Comparison of ENCODE assay signal across 27 cellular contexts in genomic region chr6:158175111-158175510, GRCh38.
"Had no signal": no experiment of that assay in that cellular context is flagged by ENCODE, and none has a peak within 500 bp of the region (broad histone marks: within the 10 kb centered on the region; RNA-seq: fewer than 3 reads in every experiment).

No MANE protein-coding gene starts in this region.

- H3K9me3 Mint-ChIP-seq: activated CD4-positive, alpha-beta memory T cell treated with anti-CD3 and anti-CD28 coated beads for 36 hours; central memory CD8-positive, alpha-beta T cell; immature natural killer cell; natural killer cell; stimulated activated effector memory CD8-positive, alpha-beta T cell treated with anti-CD3 and anti-CD28 coated beads, Interleukin-12 subunit alpha, Interleukin-12 subunit beta, amount 100 ng/mL, for 72 hours; stimulated activated naive CD8-positive, alpha-beta T cell treated with anti-CD3 and anti-CD28 coated beads, Interleukin-15, amount 100 ng/mL, for 72 hours had no signal

- H3K4me1 Mint-ChIP-seq: activated naive CD4-positive, alpha-beta T cell treated with anti-CD3 and anti-CD28 coated beads, Interleukin-2, amount 10 ng/mL, durations not matched to agents 7 days and 5 days had no signal

- ATAC-seq: natural killer cell; stimulated activated effector memory CD8-positive, alpha-beta T cell treated with anti-CD3 and anti-CD28 coated beads, Interleukin-12 subunit alpha, Interleukin-12 subunit beta, amount 100 ng/mL, for 72 hours; stimulated activated naive CD8-positive, alpha-beta T cell treated with anti-CD3 and anti-CD28 coated beads, Interleukin-15, amount 100 ng/mL, for 72 hours had no signal

- H3K27ac Mint-ChIP-seq: activated CD4-positive, alpha-beta memory T cell treated with anti-CD3 and anti-CD28 coated beads for 36 hours; activated naive CD4-positive, alpha-beta T cell treated with anti-CD3 and anti-CD28 coated beads, Interleukin-2, amount 10 ng/mL, durations not matched to agents 7 days and 5 days; endodermal cell; immature natural killer cell; mesothelial cell of epicardium; natural killer cell; stimulated activated effector memory CD8-positive, alpha-beta T cell treated with anti-CD3 and anti-CD28 coated beads, Interleukin-12 subunit alpha, Interleukin-12 subunit beta, amount 100 ng/mL, for 72 hours; stimulated activated naive CD8-positive, alpha-beta T cell treated with anti-CD3 and anti-CD28 coated beads, Interleukin-15, amount 100 ng/mL, for 72 hours had no signal

- H3K27me3 ChIP-seq: colonic mucosa, dorsolateral prefrontal cortex, hepatocyte, ovary, right atrium auricular region, transverse colon had no signal

- H3K36me3 ChIP-seq: colonic mucosa, ovary, right atrium auricular region, transverse colon had no signal

- H3K27me3 Mint-ChIP-seq: activated CD4-positive, alpha-beta memory T cell treated with anti-CD3 and anti-CD28 coated beads for 36 hours; activated naive CD4-positive, alpha-beta T cell treated with anti-CD3 and anti-CD28 coated beads, Interleukin-2, amount 10 ng/mL, durations not matched to agents 7 days and 5 days; central memory CD8-positive, alpha-beta T cell; stimulated activated naive CD8-positive, alpha-beta T cell treated with anti-CD3 and anti-CD28 coated beads, Interleukin-15, amount 100 ng/mL, for 72 hours had no signal

- DNase-seq: activated CD4-positive, alpha-beta memory T cell treated with anti-CD3 and anti-CD28 coated beads for 36 hours; activated CD4-positive, alpha-beta T cell treated with anti-CD3 and anti-CD28 coated beads for 48 hours; activated effector memory CD4-positive, alpha-beta T cell treated with anti-CD3 and anti-CD28 coated beads, Interleukin-2, amount 50 U/mL, for 16 hours; activated naive CD4-positive, alpha-beta T cell treated with anti-CD3 and anti-CD28 coated beads, Interleukin-2, amount 10 ng/mL, durations not matched to agents 7 days and 5 days; activated T-cell treated with anti-CD3 and anti-CD28 coated beads for 4 hours; colonic mucosa; dorsolateral prefrontal cortex; endodermal cell; foreskin melanocyte; glutamatergic neuron; immature natural killer cell; kidney glomerular epithelial cell; left ventricle myocardium inferior; natural killer cell; ovary; psoas muscle; stimulated activated CD4-positive, alpha-beta T cell treated with anti-CD3 and anti-CD28 coated beads, Interleukin-2, amount 100 ng/mL, for 24 hours; stimulated activated naive CD8-positive, alpha-beta T cell treated with anti-CD3 and anti-CD28 coated beads, Interleukin-15, amount 100 ng/mL, for 72 hours; transverse colon had no signal

- H3K36me3 Mint-ChIP-seq: natural killer cell; stimulated activated effector memory CD8-positive, alpha-beta T cell treated with anti-CD3 and anti-CD28 coated beads, Interleukin-12 subunit alpha, Interleukin-12 subunit beta, amount 100 ng/mL, for 72 hours had no signal

- FAIRE-seq: urothelium cell line had no signal

- H3K4me2 ChIP-seq: hepatocyte had no signal

- H3K9me3 ChIP-seq: colonic mucosa, left ventricle myocardium inferior, ovary, psoas muscle, right atrium auricular region, transverse colon had no signal

- H2AFZ ChIP-seq: hepatocyte had no signal

- H3K4me3 Mint-ChIP-seq: activated CD4-positive, alpha-beta memory T cell treated with anti-CD3 and anti-CD28 coated beads for 36 hours; activated naive CD4-positive, alpha-beta T cell treated with anti-CD3 and anti-CD28 coated beads, Interleukin-2, amount 10 ng/mL, durations not matched to agents 7 days and 5 days; central memory CD8-positive, alpha-beta T cell; endodermal cell; immature natural killer cell; mesothelial cell of epicardium; natural killer cell; stimulated activated effector memory CD8-positive, alpha-beta T cell treated with anti-CD3 and anti-CD28 coated beads, Interleukin-12 subunit alpha, Interleukin-12 subunit beta, amount 100 ng/mL, for 72 hours; stimulated activated naive CD8-positive, alpha-beta T cell treated with anti-CD3 and anti-CD28 coated beads, Interleukin-15, amount 100 ng/mL, for 72 hours had no signal

- H3K27ac ChIP-seq: colonic mucosa, dorsolateral prefrontal cortex, epithelial cell of prostate, hepatocyte, left ventricle myocardium inferior, ovary, psoas muscle, transverse colon had no signal

- H3K4me3 ChIP-seq: colonic mucosa, dorsolateral prefrontal cortex, hepatocyte, left ventricle myocardium inferior, ovary, psoas muscle, right atrium auricular region, skin epidermis, transverse colon had no signal

- H3K4me1 ChIP-seq: colonic mucosa, transverse colon had no signal
